21 cellular contexts compared by ENCODE assay signal in the genomic region with DNA sequence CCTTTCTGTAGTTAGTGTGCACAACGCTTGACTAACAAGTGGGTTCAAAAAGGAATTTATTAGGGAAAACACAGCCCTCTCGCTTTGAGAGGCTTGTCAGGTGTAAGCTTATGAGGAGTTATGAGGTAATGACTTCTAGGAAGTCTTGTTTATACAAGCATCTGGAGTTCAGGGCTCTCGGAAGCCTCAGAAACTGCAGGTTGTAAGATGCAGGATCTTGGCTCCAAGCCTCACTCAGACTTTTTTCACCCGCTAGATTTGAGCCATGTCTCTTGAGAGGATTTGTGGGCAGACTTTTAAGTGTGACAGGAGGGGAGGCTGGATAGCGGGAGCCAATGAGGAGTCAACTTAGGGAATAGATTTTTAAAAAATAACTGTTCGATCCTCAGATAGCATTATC.
DNase-seq lines count a peak whose midpoint lies in the region; ATAC-seq and TF ChIP-seq lines count a peak whose summit lies in the region.
"Had no signal": no experiment of that assay in that cellular context is flagged by ENCODE, and none has a peak within 500 bp of the region (broad histone marks: within the 10 kb centered on the region; RNA-seq: fewer than 3 reads in every experiment).

No MANE protein-coding gene starts in this region.

- no peak for TF ChIP-seq EP300 in esophagus muscularis mucosa (IDR thresholded peaks at IDR 0.05)

- H3K27ac Mint-ChIP-seq in activated T-cell treated with anti-CD3 and anti-CD28 coated beads, Interleukin-2, amount 50 U/mL, for 72 hours: no peak overlapping the region
- H3K27ac Mint-ChIP-seq: CD8-positive, alpha-beta memory T cell had no signal

- TF ChIP-seq CTCF in cardiac muscle cell (IDR thresholded peaks at IDR 0.05; ENCODE audit: low read depth, low read length) (no peak), esophagus muscularis mucosa (IDR thresholded peaks at IDR 0.05) (no peak), lower lobe of right lung (IDR thresholded peaks at IDR 0.05) (no peak), upper lobe of right lung (IDR thresholded peaks at IDR 0.05) (no peak)

- H3K9me3 ChIP-seq in cardiac muscle cell (ENCODE audit: low read depth): no peaks in the 10 kb centered on the region
- no peaks in the 10 kb centered on the region for H3K9me3 ChIP-seq in esophagus muscularis mucosa
- H3K9me3 ChIP-seq in lower lobe of right lung: no peaks in the 10 kb centered on the region
- H3K9me3 ChIP-seq in upper lobe of right lung: no peaks in the 10 kb centered on the region
- H3K9me3 ChIP-seq: MG63 had no signal

- H3K4me1 ChIP-seq in cardiac muscle cell (ENCODE audit: low read depth) (peaks cover 8% of the 10 kb centered on the region), esophagus muscularis mucosa (peaks cover 0 to 29% (median 13%) of the 10 kb centered on the region in 4 donors), lower lobe of right lung (no peaks in the 10 kb centered on the region), upper lobe of right lung (no peaks in the 10 kb centered on the region)

- H3K36me3 Mint-ChIP-seq in activated T-cell treated with anti-CD3 and anti-CD28 coated beads, Interleukin-2, amount 50 U/mL, for 72 hours (ENCODE audit: insufficient read depth in 2 of 2): peaks cover 0 to 2% of the 10 kb centered on the region in 2 donors
- H3K36me3 Mint-ChIP-seq: CD8-positive, alpha-beta memory T cell had no signal

- no peaks in the 10 kb centered on the region for H3K27me3 ChIP-seq in cardiac muscle cell
- no peaks in the 10 kb centered on the region for H3K27me3 ChIP-seq in esophagus muscularis mucosa
- H3K27me3 ChIP-seq in lower lobe of right lung (ENCODE audit: low read depth): no peaks in the 10 kb centered on the region
- H3K27me3 ChIP-seq in upper lobe of right lung: no peaks in the 10 kb centered on the region
- H3K27me3 ChIP-seq: MG63 had no signal

- H3K4me3 ChIP-seq in cardiac muscle cell (no peak overlapping the region), esophagus muscularis mucosa (peak overlapping the region in 1 of 4 donors; percentile 13), lower lobe of right lung (no peak overlapping the region), upper lobe of right lung (no peak overlapping the region)
- H3K4me3 ChIP-seq: MG63, SK-N-MC had no signal

- no peaks in the 10 kb centered on the region for H3K36me3 ChIP-seq in cardiac muscle cell
- H3K36me3 ChIP-seq in esophagus muscularis mucosa: no peaks in the 10 kb centered on the region
- no peaks in the 10 kb centered on the region for H3K36me3 ChIP-seq in lower lobe of right lung
- H3K36me3 ChIP-seq in upper lobe of right lung: no peaks in the 10 kb centered on the region
- H3K36me3 ChIP-seq: MG63 had no signal

- WGBS in esophagus muscularis mucosa: 33% methylated on average over 6 of the region's 6 CpGs

- DNase-seq in cardiac muscle cell (ENCODE audit: low read depth in 1 of 2, low spot score in 1 of 2) (no peak), Right ventricle myocardium superior (no peak), esophagus muscularis mucosa (ENCODE audit: extremely low spot score) (no peak), lower lobe of right lung (peak; percentile 45), upper lobe of right lung (no peak), GDM1 (lab: John Stamatoyannopoulos, UW) (no peak)
- DNase-seq in activated T-cell treated with anti-CD3 and anti-CD28 coated beads, Interleukin-2, amount 50 U/mL, for 72 hours: no peak
- DNase-seq: ACHN; C1 segment of cervical spinal cord; CD8-positive, alpha-beta memory T cell; GF-D8; HCEC 1CT; Kasumi-1; MG63; NCI-H1048; NCI-H1436 treated with DMSO at 0.1 percent for 48 hours; NCI-H2029; OCI-M1; SHP77 had no signal

- H3K27ac ChIP-seq in cardiac muscle cell: peak overlapping the region; percentile 48
- H3K27ac ChIP-seq in esophagus muscularis mucosa (replicated peaks in 1 of 4): peak overlapping the region in 3 of 4 donors; percentile 21 to 71 (median 41)
- no peak overlapping the region for H3K27ac ChIP-seq in lower lobe of right lung
- H3K27ac ChIP-seq in upper lobe of right lung: no peak overlapping the region
- H3K27ac ChIP-seq: SK-N-MC had no signal

- no peaks in the 10 kb centered on the region for H3K27me3 Mint-ChIP-seq in activated T-cell treated with anti-CD3 and anti-CD28 coated beads, Interleukin-2, amount 50 U/mL, for 72 hours (ENCODE audit: low read depth)
- H3K27me3 Mint-ChIP-seq: CD8-positive, alpha-beta memory T cell had no signal

- no peak for ATAC-seq in Right ventricle myocardium superior (ENCODE audit: poor library complexity)
- ATAC-seq in lower lobe of right lung: peak; percentile 66 to 91
- ATAC-seq in upper lobe of right lung: peak; percentile 85
- ATAC-seq in GM19463 (IDR thresholded peaks at IDR 0.05; ENCODE audit: unreplicated experiment): no peak
- ATAC-seq in activated T-cell treated with anti-CD3 and anti-CD28 coated beads, Interleukin-2, amount 50 U/mL, for 72 hours (replicated peaks in 1 of 2): no peak

- TF ChIP-seq POLR2A in esophagus muscularis mucosa (IDR thresholded peaks at IDR 0.05; ENCODE audit: low read depth): no peak

- no peaks in the 10 kb centered on the region for H3K4me1 Mint-ChIP-seq in activated T-cell treated with anti-CD3 and anti-CD28 coated beads, Interleukin-2, amount 50 U/mL, for 72 hours (ENCODE audit: low read depth)
- H3K4me1 Mint-ChIP-seq: CD8-positive, alpha-beta memory T cell had no signal

- no peak overlapping the region for H3K4me3 Mint-ChIP-seq in activated T-cell treated with anti-CD3 and anti-CD28 coated beads, Interleukin-2, amount 50 U/mL, for 72 hours
- H3K4me3 Mint-ChIP-seq: CD8-positive, alpha-beta memory T cell had no signal

- peaks cover 5 to 11% of the 10 kb centered on the region in 2 donors for H3K9me3 Mint-ChIP-seq in activated T-cell treated with anti-CD3 and anti-CD28 coated beads, Interleukin-2, amount 50 U/mL, for 72 hours

- intact Hi-C loops in Right ventricle myocardium superior (cut with DNase I) (no loop called here), esophagus muscularis mucosa (cut with DNase I) (no loop called here), lower lobe of right lung (cut with DNase I) (no loop called here), upper lobe of right lung (cut with DNase I) (no loop called here)

Comparison
In these comparisons a context has a peak if more than half of its experiments do, and no peak if none do; other contexts are left out.
1. H3K27ac ChIP-seq: peak in cardiac muscle cell (single experiment) and esophagus muscularis mucosa (3 of 4); none in lower lobe of right lung (single experiment) and upper lobe of right lung (single experiment).
2. ATAC-seq: peak in lower lobe of right lung (2 of 2) and upper lobe of right lung (single experiment); none in Right ventricle myocardium superior (single experiment), GM19463 (single experiment) and activated T-cell treated with anti-CD3 and anti-CD28 coated beads, Interleukin-2, amount 50 U/mL, for 72 hours (0 of 2).